Comparison of ENCODE assay signal across 25 cellular contexts in genomic region chr7:140609646-140610045, GRCh38. TPM values are rescaled to one million over a fixed set of nuclear protein-coding genes. Genes with fewer than 3 reads are reported as not detected.
DNase-seq lines count a peak whose midpoint lies in the region; ATAC-seq and TF ChIP-seq lines count a peak whose summit lies in the region.
"Had no signal": no experiment of that assay in that cellular context is flagged by ENCODE, and none has a peak within 500 bp of the region (broad histone marks: within the 10 kb centered on the region; RNA-seq: fewer than 3 reads in every experiment).

No MANE protein-coding gene starts in this region.

- H3K27ac ChIP-seq in heart right ventricle (peak overlapping the region in 6 of 10 donors; percentile 19 to 71 (median 52)), uterus (peak overlapping the region; percentile 28 to 40)
- H3K27ac ChIP-seq: BLaER1 treated with 17β-estradiol and CSF1 and Interleukin-3, amounts not matched to agents 10 nM and 100 nM; upper lobe of right lung had no signal

- in situ Hi-C loops in astrocyte of the cerebellum (cut with HindIII; ENCODE audit: low sequenced_read_pairs) (no loop called here), HAP-1 (cut with MboI; ENCODE audit: low sequenced_read_pairs) (no loop called here), GM13976 (cut with MboI; ENCODE audit: low sequenced_read_pairs, unreplicated experiment) (no loop called here)

- H3K4me3 ChIP-seq in heart right ventricle (no peak overlapping the region), astrocyte of the cerebellum (ENCODE audit: low read depth, low read length) (no peak overlapping the region), uterus (no peak overlapping the region), HAP-1 (no peak overlapping the region)
- H3K4me3 ChIP-seq: BLaER1 treated with 17β-estradiol and CSF1 and Interleukin-3, amounts not matched to agents 10 nM and 100 nM; esophagus squamous epithelium; stomach; upper lobe of right lung had no signal

- no peaks in the 10 kb centered on the region for H3K9me3 ChIP-seq in heart right ventricle
- no peaks in the 10 kb centered on the region for H3K9me3 ChIP-seq in uterus
- H3K9me3 ChIP-seq in HAP-1, result no peaks in the 10 kb centered on the region
- H3K9me3 ChIP-seq: BLaER1 treated with 17β-estradiol and CSF1 and Interleukin-3, amounts not matched to agents 10 nM and 100 nM; esophagus squamous epithelium; stomach; upper lobe of right lung had no signal

- intact Hi-C loops in heart right ventricle (cut with DNase I), result loop anchor here in 3 of 10 donors (5.0 kb wide), 1 partner anchor 33 kb away; the partner anchor contains the start of gene DENND2A (in 3 of the 3)
- intact Hi-C loops in Right ventricle myocardium inferior (cut with DNase I), result no loop called here
- intact Hi-C loops in uterus (cut with DNase I; ENCODE audit: low total_unique reads), result no loop called here

- H3K36me3 ChIP-seq in heart right ventricle (peaks cover 0 to 4% (median 0%) of the 10 kb centered on the region in 9 donors), uterus (no peaks in the 10 kb centered on the region), HAP-1 (replicated peaks) (no peaks in the 10 kb centered on the region)
- H3K36me3 ChIP-seq: BLaER1 treated with 17β-estradiol and CSF1 and Interleukin-3, amounts not matched to agents 10 nM and 100 nM; esophagus squamous epithelium; stomach; upper lobe of right lung had no signal

- no peak for TF ChIP-seq CTCF in heart right ventricle (IDR thresholded peaks at IDR 0.05)
- TF ChIP-seq CTCF in astrocyte of the cerebellum (IDR thresholded peaks at IDR 0.05; ENCODE audit: low read depth, low read length, missing control alignments), result no peak
- TF ChIP-seq CTCF in uterus (IDR thresholded peaks at IDR 0.05), result no peak
- TF ChIP-seq CTCF in GM13976 (IDR thresholded peaks at IDR 0.05; ENCODE audit: borderline replicate concordance, control extremely low read depth, extremely low read depth, insufficient read depth, missing control alignments), result no peak

- ATAC-seq in heart right ventricle (no peak), Right ventricle myocardium inferior (no peak), GM19467 (IDR thresholded peaks at IDR 0.05; ENCODE audit: unreplicated experiment) (no peak)
- ATAC-seq: activated CD8-positive, alpha-beta memory T cell treated with anti-CD3 and anti-CD28 coated beads, Interleukin-2, amount 10 ng/mL, durations not matched to agents 7 days and 5 days; activated naive CD8-positive, alpha-beta T cell treated with anti-CD3 and anti-CD28 coated beads, Interleukin-2, amount 50 U/mL, for 24 hours; HepG2; natural killer cell treated with Interleukin-12 subunit alpha and Interleukin-12 subunit beta and Interleukin-15 and Interleukin-18, amount 100 ng/mL, for 72 hours; upper lobe of right lung had no signal

- no peaks in the 10 kb centered on the region for H3K27me3 ChIP-seq in heart right ventricle
- H3K27me3 ChIP-seq in uterus, result no peaks in the 10 kb centered on the region
- no peaks in the 10 kb centered on the region for H3K27me3 ChIP-seq in HAP-1 (ENCODE audit: low read depth)
- H3K27me3 ChIP-seq: BLaER1 treated with 17β-estradiol and CSF1 and Interleukin-3, amounts not matched to agents 10 nM and 100 nM; esophagus squamous epithelium; stomach; upper lobe of right lung had no signal

- peaks cover 6 to 76% (median 44%) of the 10 kb centered on the region in 9 donors for H3K4me1 ChIP-seq in heart right ventricle
- peaks cover 0 to 12% of the 10 kb centered on the region in 2 donors for H3K4me1 ChIP-seq in uterus
- no peaks in the 10 kb centered on the region; the same call in 1 of the 2 replicates for H3K4me1 ChIP-seq in HAP-1

- DNase-seq in heart right ventricle (no peak), Right ventricle myocardium inferior (ENCODE audit: missing footprints) (no peak), astrocyte of the cerebellum (ENCODE audit: low read depth) (peak; percentile 78), fibroblast of the conjunctiva (ENCODE audit: low read depth) (peak; percentile 62), uterus (no peak), HAP-1 (ENCODE audit: low spot score in 2 of 2) (no peak), GM13976 (ENCODE audit: low spot score) (no peak)
- DNase-seq: activated CD8-positive, alpha-beta memory T cell treated with anti-CD3 and anti-CD28 coated beads, Interleukin-2, amount 10 ng/mL, durations not matched to agents 7 days and 5 days; activated naive CD8-positive, alpha-beta T cell treated with anti-CD3 and anti-CD28 coated beads, Interleukin-2, amount 50 U/mL, for 24 hours; caudate nucleus; esophagus squamous epithelium; hypothalamus; kidney; NCI-H1436 treated with DMSO at 0.1 percent for 48 hours; NCI-H69; small intestine; stimulated activated CD4-positive, alpha-beta T cell treated with anti-CD3 and anti-CD28 coated beads, Interleukin-4, amount 100 ng/mL, for 24 hours; stomach; T-helper 9 cell had no signal

- 89 to 97% methylated on average over 2 of the region's 2 CpGs for WGBS in heart right ventricle, 2 donors

- TF ChIP-seq POLR2A in uterus (IDR thresholded peaks at IDR 0.05), result no peak

RNA-seq across cellular contexts. Expression of gene DENND2A, which starts 31.0 kb away (rescaled TPM):
- total RNA-seq in heart right ventricle (10 to 100 TPM in 5 of 10 donors, 1 to 10 TPM in 5; 6.9 to 16.9 (median 10.4) TPM), Right ventricle myocardium inferior (15.0 TPM), uterus (10 to 100 TPM in 3 of 4 donors, 1 to 10 TPM in 1; 9.1 to 84.8 (median 35.5) TPM)
- 1 to 10 TPM; 3.8 to 9.2 TPM for polyA plus RNA-seq in heart right ventricle
- total RNA-seq: activated T-helper 2 cell treated with anti-CD3 and anti-CD28 coated beads, Interferon-gamma antibody, Interleukin-2, Interleukin-4, amounts not matched to agents 10 μg/mL and 5 μg/mL and 100 μg/mL, durations not matched to agents 14 hours and 24 hours and 36 hours; HepG2; natural killer cell treated with Interleukin-12 subunit alpha and Interleukin-12 subunit beta and Interleukin-15 and Interleukin-18, amount 100 ng/mL, for 72 hours had no signal
- polyA plus RNA-seq: HepG2 had no signal

Comparison
In these comparisons a context has a peak if more than half of its experiments do, and no peak if none do; other contexts are left out.
1. DNase-seq: peak in astrocyte of the cerebellum (single experiment) and fibroblast of the conjunctiva (single experiment); none in heart right ventricle (0 of 2), Right ventricle myocardium inferior (single experiment), uterus (0 of 2), HAP-1 (0 of 2) and GM13976 (single experiment).